In the genomic region with DNA sequence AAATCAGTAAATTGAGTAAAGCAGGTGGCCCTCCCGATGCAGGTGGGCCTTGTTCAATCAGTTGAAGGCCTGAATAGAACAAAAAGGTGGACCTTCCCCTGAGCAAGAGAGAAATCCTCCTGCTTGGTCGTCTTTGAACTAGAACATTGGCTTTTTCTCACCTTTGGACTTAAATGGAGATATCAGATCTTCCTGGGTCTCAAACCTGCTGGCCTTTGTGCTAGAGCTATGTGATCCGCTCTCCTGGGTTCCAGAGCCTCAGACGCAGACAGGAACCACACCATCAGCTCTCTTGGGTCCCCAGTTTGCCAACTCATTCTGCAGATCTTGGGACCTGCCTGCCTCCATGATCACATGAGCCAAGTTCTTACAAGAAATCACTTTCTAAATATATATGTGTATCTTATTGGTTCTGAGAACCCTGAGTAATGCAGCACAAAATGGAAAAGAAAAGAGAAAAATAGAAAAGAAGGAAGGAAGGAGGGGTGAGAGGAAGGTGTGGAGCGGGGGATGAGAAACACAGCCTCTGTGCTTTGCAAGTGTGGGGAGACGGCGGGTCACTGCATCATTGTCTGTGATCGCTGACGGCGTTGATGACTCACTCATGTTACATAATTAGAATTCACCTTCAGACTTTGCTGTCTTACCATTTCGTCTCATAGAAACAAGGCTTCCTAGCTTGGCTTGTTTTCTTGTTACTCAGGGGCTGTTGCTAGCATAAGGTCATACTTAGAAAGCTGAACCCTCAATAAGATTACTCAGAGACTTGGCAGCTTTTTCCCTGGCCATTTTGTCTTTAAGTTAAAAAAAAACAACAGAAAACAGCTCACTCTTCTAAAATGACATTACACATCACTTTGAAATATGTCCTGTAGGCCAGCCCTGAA, we compare ENCODE assay signal across 8 cellular contexts.
DNase-seq lines count a peak whose midpoint lies in the region; ATAC-seq lines count a peak whose summit lies in the region.

No MANE protein-coding gene starts in this region.

- DNase-seq in NCI-H446 treated with DMSO at 0.1 percent for 48 hours (lab: John Stamatoyannopoulos, UW): peak; percentile 3
- DNase-seq in NCI-H446 (lab: John Stamatoyannopoulos, UW): no peak
- peak; percentile 63 for DNase-seq in activated CD4-positive, CD25-positive, alpha-beta regulatory T cell treated with anti-CD3 and anti-CD28 coated beads, Interleukin-2, amount 50 U/mL, for 72 hours
- peak; percentile 96 for DNase-seq in dedifferentiated amniotic fluid mesenchymal stem cell (ENCODE audit: extremely low spot score)
- DNase-seq in stimulated activated CD8-positive, alpha-beta memory T cell treated with anti-CD3 and anti-CD28 coated beads, Interleukin-2, amount 100 ng/mL, for 1 hour (ENCODE audit: low read depth in 2 of 2): peak; percentile 40 to 45

- no peaks in the 10 kb centered on the region for H3K27me3 ChIP-seq in mucosa of rectum (ENCODE audit: control insufficient read depth in 2 of 2, insufficient read depth in 2 of 2, low read length in 2 of 2)

- peaks cover 12 to 38% of the 10 kb centered on the region in 2 donors for H3K4me1 ChIP-seq in mucosa of rectum (ENCODE audit: control insufficient read depth in 2 of 2, insufficient read depth in 2 of 2, low read length in 2 of 2)

- no peaks in the 10 kb centered on the region for H3K36me3 ChIP-seq in mucosa of rectum (ENCODE audit: control insufficient read depth in 2 of 2, insufficient read depth in 2 of 2, low read length in 2 of 2)

- H3K27ac ChIP-seq in mucosa of rectum (ENCODE audit: low read depth in 2 of 2, low read length in 2 of 2): peak overlapping the region; percentile 46 to 77

- H3K4me3 ChIP-seq in mucosa of rectum (ENCODE audit: low read length in 2 of 2): no peak overlapping the region

- H3K9ac ChIP-seq in mucosa of rectum (ENCODE audit: low read depth in 1 of 2, low read length in 2 of 2): peak overlapping the region in 1 of 2 donors; percentile 27

- ATAC-seq in HG03565 (IDR thresholded peaks at IDR 0.05; ENCODE audit: unreplicated experiment): peak; percentile 68
- no peak for ATAC-seq in HG02973 (IDR thresholded peaks at IDR 0.05; ENCODE audit: unreplicated experiment)

- no peaks in the 10 kb centered on the region for H3K9me3 ChIP-seq in mucosa of rectum (ENCODE audit: control insufficient read depth in 2 of 2, low read length in 2 of 2)

Comparison
In these comparisons a context has a peak if more than half of its experiments do, and no peak if none do; other contexts are left out.
1. DNase-seq: peak in NCI-H446 treated with DMSO at 0.1 percent for 48 hours (single experiment), activated CD4-positive, CD25-positive, alpha-beta regulatory T cell treated with anti-CD3 and anti-CD28 coated beads, Interleukin-2, amount 50 U/mL, for 72 hours (single experiment), dedifferentiated amniotic fluid mesenchymal stem cell (single experiment) and stimulated activated CD8-positive, alpha-beta memory T cell treated with anti-CD3 and anti-CD28 coated beads, Interleukin-2, amount 100 ng/mL, for 1 hour (2 of 2); none in NCI-H446 (0 of 2).